ENCODE assay signal across 12 cellular contexts in genomic region chr9:122087406-122088200, GRCh38. TPM values are rescaled to one million over a fixed set of nuclear protein-coding genes. Genes with fewer than 3 reads are reported as not detected.
DNase-seq lines count a peak whose midpoint lies in the region; ATAC-seq, FAIRE-seq and TF ChIP-seq lines count a peak whose summit lies in the region.
"Had no signal": no experiment of that assay in that cellular context is flagged by ENCODE, and none has a peak within 500 bp of the region (broad histone marks: within the 10 kb centered on the region; RNA-seq: fewer than 3 reads in every experiment).

No MANE protein-coding gene starts in this region.

- 58 to 62% methylated on average over 8 of the region's 8 CpGs for WGBS in pancreas, 2 donors

- H3K4me1 ChIP-seq in adipocyte (ENCODE audit: control insufficient read depth, insufficient read depth, low read length) = peaks cover 20% of the 10 kb centered on the region
- H3K4me1 ChIP-seq in pancreas = peaks cover 21 to 38% (median 31%) of the 10 kb centered on the region in 3 donors
- H3K4me1 ChIP-seq: uterus had no signal

- TF ChIP-seq CTCF in fibroblast of villous mesenchyme (IDR thresholded peaks at IDR 0.05; ENCODE audit: insufficient read depth, low read depth, low read length) (no peak), pancreas (IDR thresholded peaks at IDR 0.05) (no peak), omental fat pad (IDR thresholded peaks at IDR 0.05) (no peak)

- peak; percentile 53 for DNase-seq in Ammon's horn (ENCODE audit: low spot score)
- peak; percentile 69 for DNase-seq in adipocyte (ENCODE audit: low read depth)
- peak; percentile 63 for DNase-seq in fibroblast of villous mesenchyme (ENCODE audit: low read depth)
- DNase-seq in pancreas = peak in 1 of 6 donors; percentile 40
- DNase-seq in omental fat pad (ENCODE audit: low spot score) = no peak
- DNase-seq in NCI-H1417 (lab: John Stamatoyannopoulos, UW) = no peak
- DNase-seq: activated CD8-positive, alpha-beta T cell treated with anti-CD3 and anti-CD28 coated beads for 36 hours; effector CD8-positive, alpha-beta T cell; NCI-H2171 treated with DMSO at 0.1 percent for 48 hours; uterus had no signal

- peak in 3 of 4 donors; percentile 7 to 18 (median 15) for ATAC-seq in pancreas
- ATAC-seq in GM18517 (IDR thresholded peaks at IDR 0.05; ENCODE audit: unreplicated experiment) = no peak
- no peak for ATAC-seq in omental fat pad (ENCODE audit: low FRiP score)
- no peak for ATAC-seq in HG02763 (IDR thresholded peaks at IDR 0.05; ENCODE audit: unreplicated experiment)
- ATAC-seq: activated CD8-positive, alpha-beta T cell treated with anti-CD3 and anti-CD28 coated beads for 36 hours had no signal

- H3K4me3 ChIP-seq in adipocyte (ENCODE audit: low read length) (no peak overlapping the region), fibroblast of villous mesenchyme (ENCODE audit: low read depth, low read length) (no peak overlapping the region), pancreas (no peak overlapping the region)
- H3K4me3 ChIP-seq: uterus had no signal

- H3K9me3 ChIP-seq in adipocyte (ENCODE audit: control insufficient read depth, low read length) (no peaks in the 10 kb centered on the region), pancreas (no peaks in the 10 kb centered on the region)
- H3K9me3 ChIP-seq: uterus had no signal

- H3K27me3 ChIP-seq in adipocyte (replicated peaks; ENCODE audit: control insufficient read depth, insufficient read depth, low read length) (no peaks in the 10 kb centered on the region), pancreas (no peaks in the 10 kb centered on the region)
- H3K27me3 ChIP-seq: uterus had no signal

- peak overlapping the region in 3 of 4 donors; percentile 6 to 35 (median 6) for H3K27ac ChIP-seq in pancreas
- H3K27ac ChIP-seq: uterus had no signal

- no peaks in the 10 kb centered on the region for H3K36me3 ChIP-seq in adipocyte (ENCODE audit: control insufficient read depth, insufficient read depth, low read length, severe bottlenecking)
- no peaks in the 10 kb centered on the region for H3K36me3 ChIP-seq in pancreas
- H3K36me3 ChIP-seq: uterus had no signal

- intact Hi-C loops in pancreas (cut with DNase I) = no loop called here

- no peak for FAIRE-seq in pancreas (lab: Jason Lieb, UNC)

- no peak overlapping the region for H3K9ac ChIP-seq in adipocyte (ENCODE audit: low read length)

RNA-seq across cellular contexts. Expression of gene TTLL11, which starts 5.5 kb away (rescaled TPM):
- total RNA-seq in fibroblast of villous mesenchyme = 4.3 and 4.8 TPM in 2 replicates
- 1 to 10 TPM; 4.6 to 7.5 (median 6.0) TPM for total RNA-seq in pancreas
- 1 to 10 TPM; 3.4 to 3.8 TPM for polyA plus RNA-seq in pancreas
- 10 to 100 TPM in 2 of 4 donors, 1 to 10 TPM in 2; 7.0 to 16.0 (median 10.2) TPM for total RNA-seq in omental fat pad

Comparison
In these comparisons a context has a peak if more than half of its experiments do, and no peak if none do; other contexts are left out.
1. DNase-seq: peak in Ammon's horn (single experiment), adipocyte (single experiment) and fibroblast of villous mesenchyme (single experiment); none in omental fat pad (single experiment) and NCI-H1417 (0 of 3).
2. ATAC-seq: peak in pancreas (3 of 4); none in GM18517 (single experiment), omental fat pad (single experiment) and HG02763 (single experiment).